In genomic region chr15:80710635-80711553, GRCh38 we compare ENCODE assay signal across 12 cellular contexts. TPM values are rescaled to one million over a fixed set of nuclear protein-coding genes. Genes with fewer than 3 reads are reported as not detected.
A peak's percentile ranks its signal among the peaks of the same experiment; 100 is the strongest.
DNase-seq lines count a peak whose midpoint lies in the region; ATAC-seq and TF ChIP-seq lines count a peak whose summit lies in the region.
"Had no signal": no experiment of that assay in that cellular context is flagged by ENCODE, and none has a peak within 500 bp of the region (broad histone marks: within the 10 kb centered on the region; RNA-seq: fewer than 3 reads in every experiment).

No MANE protein-coding gene starts in this region.

- ATAC-seq in activated CD4-positive, alpha-beta T cell treated with anti-CD3 and anti-CD28 coated beads for 36 hours = peak; percentile 97
- peak; percentile 84 for ATAC-seq in activated naive CD8-positive, alpha-beta T cell treated with anti-CD3 and anti-CD28 coated beads, Interleukin-2, amount 10 ng/mL, durations not matched to agents 7 days and 5 days (ENCODE audit: low read depth)
- ATAC-seq in T-helper 17 cell = no peak

- H3K27me3 Mint-ChIP-seq in activated CD4-positive, alpha-beta T cell treated with anti-CD3 and anti-CD28 coated beads for 36 hours = no peaks in the 10 kb centered on the region
- H3K27me3 Mint-ChIP-seq in activated naive CD8-positive, alpha-beta T cell treated with anti-CD3 and anti-CD28 coated beads, Interleukin-2, amount 10 ng/mL, durations not matched to agents 7 days and 5 days = peaks cover 8% of the 10 kb centered on the region
- H3K27me3 Mint-ChIP-seq in T-helper 17 cell = no peaks in the 10 kb centered on the region
- H3K27me3 Mint-ChIP-seq: activated naive CD8-positive, alpha-beta T cell had no signal

- no peaks in the 10 kb centered on the region for H3K27me3 ChIP-seq in Karpas-422 (ENCODE audit: low read length)
- no peaks in the 10 kb centered on the region for H3K27me3 ChIP-seq in WERI-Rb-1 (ENCODE audit: insufficient read depth, low read depth, severe bottlenecking)
- H3K27me3 ChIP-seq: tibial nerve had no signal

- H3K4me3 ChIP-seq in Karpas-422 (ENCODE audit: low read length) (no peak overlapping the region), WERI-Rb-1 (ENCODE audit: low read depth, low read length) (no peak overlapping the region)
- H3K4me3 ChIP-seq: SK-N-MC, tibial nerve had no signal

- peaks cover 6% of the 10 kb centered on the region; the same call in 1 of the 2 replicates for H4K20me1 ChIP-seq in Karpas-422 (ENCODE audit: insufficient read depth, low read depth, low read length)

- H3K27ac Mint-ChIP-seq in activated CD4-positive, alpha-beta T cell treated with anti-CD3 and anti-CD28 coated beads for 36 hours = no peak overlapping the region
- H3K27ac Mint-ChIP-seq in activated naive CD8-positive, alpha-beta T cell treated with anti-CD3 and anti-CD28 coated beads, Interleukin-2, amount 10 ng/mL, durations not matched to agents 7 days and 5 days = no peak overlapping the region
- H3K27ac Mint-ChIP-seq in T-helper 17 cell = no peak overlapping the region
- H3K27ac Mint-ChIP-seq: activated naive CD8-positive, alpha-beta T cell had no signal

- peak; percentile 78 for DNase-seq in activated CD4-positive, alpha-beta T cell treated with anti-CD3 and anti-CD28 coated beads for 36 hours
- no peak for DNase-seq in activated CD4-positive, alpha-beta T cell treated with anti-CD3 and anti-CD28 coated beads for 4 hours
- DNase-seq in Karpas-422 = no peak
- peak; percentile 51 for DNase-seq in activated naive CD8-positive, alpha-beta T cell treated with anti-CD3 and anti-CD28 coated beads, Interleukin-2, amount 10 ng/mL, durations not matched to agents 7 days and 5 days
- DNase-seq in stimulated activated CD4-positive, alpha-beta T cell treated with anti-CD3 and anti-CD28 coated beads, Interleukin-4, amount 100 ng/mL, for 48 hours (ENCODE audit: low read depth in 2 of 2) = peak; percentile 24 to 27
- no peak for DNase-seq in nucleus accumbens (lab: John Stamatoyannopoulos, UW)
- no peak for DNase-seq in WERI-Rb-1
- DNase-seq in T-helper 17 cell = no peak

- no peak overlapping the region for H3K27ac ChIP-seq in Karpas-422 (ENCODE audit: low read length)
- H3K27ac ChIP-seq in WERI-Rb-1 = no peak overlapping the region
- H3K27ac ChIP-seq: HL-60, SK-N-MC, tibial nerve had no signal

- peaks cover 20% of the 10 kb centered on the region for H3K4me1 Mint-ChIP-seq in activated CD4-positive, alpha-beta T cell treated with anti-CD3 and anti-CD28 coated beads for 36 hours
- peaks cover 23% of the 10 kb centered on the region for H3K4me1 Mint-ChIP-seq in activated naive CD8-positive, alpha-beta T cell treated with anti-CD3 and anti-CD28 coated beads, Interleukin-2, amount 10 ng/mL, durations not matched to agents 7 days and 5 days
- H3K4me1 Mint-ChIP-seq in T-helper 17 cell = peaks cover 8% of the 10 kb centered on the region

- TF ChIP-seq CTCF in WERI-Rb-1 (IDR thresholded peaks at IDR 0.05; ENCODE audit: low read depth, low read length) = no peak

- H3K36me3 Mint-ChIP-seq in activated CD4-positive, alpha-beta T cell treated with anti-CD3 and anti-CD28 coated beads for 36 hours (ENCODE audit: low read depth) = no peaks in the 10 kb centered on the region
- H3K36me3 Mint-ChIP-seq in activated naive CD8-positive, alpha-beta T cell treated with anti-CD3 and anti-CD28 coated beads, Interleukin-2, amount 10 ng/mL, durations not matched to agents 7 days and 5 days = no peaks in the 10 kb centered on the region
- H3K36me3 Mint-ChIP-seq in T-helper 17 cell (ENCODE audit: low read depth) = peaks cover 2% of the 10 kb centered on the region
- H3K36me3 Mint-ChIP-seq: activated naive CD8-positive, alpha-beta T cell had no signal

- H3K9me3 ChIP-seq in Karpas-422 (ENCODE audit: low read length) = no peaks in the 10 kb centered on the region
- no peaks in the 10 kb centered on the region for H3K9me3 ChIP-seq in WERI-Rb-1 (ENCODE audit: severe bottlenecking)
- no peaks in the 10 kb centered on the region for H3K9me3 ChIP-seq in T-helper 17 cell (ENCODE audit: control insufficient read depth, low read length, poor library complexity, severe bottlenecking)
- H3K9me3 ChIP-seq: tibial nerve had no signal

- H3K9me2 ChIP-seq in Karpas-422 (replicated peaks; ENCODE audit: insufficient read depth, low read length) = no peaks in the 10 kb centered on the region

- no peaks in the 10 kb centered on the region for H3K9me3 Mint-ChIP-seq in activated CD4-positive, alpha-beta T cell treated with anti-CD3 and anti-CD28 coated beads for 36 hours (ENCODE audit: low read depth)
- H3K9me3 Mint-ChIP-seq in activated naive CD8-positive, alpha-beta T cell treated with anti-CD3 and anti-CD28 coated beads, Interleukin-2, amount 10 ng/mL, durations not matched to agents 7 days and 5 days = no peaks in the 10 kb centered on the region

- CTCF ChIA-PET in activated CD4-positive, alpha-beta T cell treated with anti-CD3 and anti-CD28 coated beads for 36 hours (lab: Charles Lee) = no interaction called here

- H3K4me2 ChIP-seq in Karpas-422 (ENCODE audit: low read depth, low read length, poor library complexity, severe bottlenecking) = peak overlapping the region; percentile 42

- no peak overlapping the region for H2AFZ ChIP-seq in Karpas-422 (ENCODE audit: low read length)

- H3K36me3 ChIP-seq in Karpas-422 (ENCODE audit: insufficient read depth, low read length) (no peaks in the 10 kb centered on the region), WERI-Rb-1 (no peaks in the 10 kb centered on the region)
- H3K36me3 ChIP-seq: tibial nerve had no signal

- no peaks in the 10 kb centered on the region for H3K79me2 ChIP-seq in Karpas-422 (ENCODE audit: low read length)

- no peak overlapping the region for H3K4me3 Mint-ChIP-seq in activated CD4-positive, alpha-beta T cell treated with anti-CD3 and anti-CD28 coated beads for 36 hours
- H3K4me3 Mint-ChIP-seq in activated naive CD8-positive, alpha-beta T cell treated with anti-CD3 and anti-CD28 coated beads, Interleukin-2, amount 10 ng/mL, durations not matched to agents 7 days and 5 days = peak overlapping the region; percentile 6
- H3K4me3 Mint-ChIP-seq in T-helper 17 cell = no peak overlapping the region
- H3K4me3 Mint-ChIP-seq: activated naive CD8-positive, alpha-beta T cell had no signal

- H3K4me1 ChIP-seq in Karpas-422 (ENCODE audit: low read length) = peaks cover 11% of the 10 kb centered on the region
- H3K4me1 ChIP-seq: tibial nerve had no signal

- POLR2A ChIA-PET in activated CD4-positive, alpha-beta T cell treated with anti-CD3 and anti-CD28 coated beads for 36 hours (lab: Charles Lee) = no interaction called here
- POLR2A ChIA-PET in activated naive CD8-positive, alpha-beta T cell treated with anti-CD3 and anti-CD28 coated beads, Interleukin-2, amount 10 ng/mL, durations not matched to agents 7 days and 5 days (lab: Charles Lee) = no interaction called here

- no peak overlapping the region for H3K9ac ChIP-seq in Karpas-422 (ENCODE audit: low read length)

- intact Hi-C loops in activated CD4-positive, alpha-beta T cell treated with anti-CD3 and anti-CD28 coated beads for 36 hours (cut with DNase I, micrococcal nuclease) = no loop called here

RNA-seq across cellular contexts. Expression of gene ABHD17C, which starts 15.8 kb away (rescaled TPM):
- 1 to 10 TPM; 5.8 to 6.7 TPM for total RNA-seq in activated CD4-positive, alpha-beta T cell treated with anti-CD3 and anti-CD28 coated beads for 36 hours
- 0.48 and 1.4 TPM in 2 replicates for total RNA-seq in Karpas-422 (2014; rRNA removed; shearing (Covaris generic); ENCODE audit: low replicate concordance)
- 1 to 10 TPM; 1.6 to 2.1 TPM for total RNA-seq in activated naive CD8-positive, alpha-beta T cell treated with anti-CD3 and anti-CD28 coated beads, Interleukin-2, amount 10 ng/mL, durations not matched to agents 7 days and 5 days
- 1 to 10 TPM; 2.0 to 2.3 TPM for total RNA-seq in T-helper 17 cell

Comparison
In these comparisons a context has a peak if more than half of its experiments do, and no peak if none do; other contexts are left out.
1. DNase-seq: peak in activated CD4-positive, alpha-beta T cell treated with anti-CD3 and anti-CD28 coated beads for 36 hours (single experiment), activated naive CD8-positive, alpha-beta T cell treated with anti-CD3 and anti-CD28 coated beads, Interleukin-2, amount 10 ng/mL, durations not matched to agents 7 days and 5 days (single experiment) and stimulated activated CD4-positive, alpha-beta T cell treated with anti-CD3 and anti-CD28 coated beads, Interleukin-4, amount 100 ng/mL, for 48 hours (2 of 2); none in activated CD4-positive, alpha-beta T cell treated with anti-CD3 and anti-CD28 coated beads for 4 hours (0 of 2), Karpas-422 (single experiment), nucleus accumbens (0 of 56), WERI-Rb-1 (single experiment) and T-helper 17 cell (0 of 3).